In the genomic region with DNA sequence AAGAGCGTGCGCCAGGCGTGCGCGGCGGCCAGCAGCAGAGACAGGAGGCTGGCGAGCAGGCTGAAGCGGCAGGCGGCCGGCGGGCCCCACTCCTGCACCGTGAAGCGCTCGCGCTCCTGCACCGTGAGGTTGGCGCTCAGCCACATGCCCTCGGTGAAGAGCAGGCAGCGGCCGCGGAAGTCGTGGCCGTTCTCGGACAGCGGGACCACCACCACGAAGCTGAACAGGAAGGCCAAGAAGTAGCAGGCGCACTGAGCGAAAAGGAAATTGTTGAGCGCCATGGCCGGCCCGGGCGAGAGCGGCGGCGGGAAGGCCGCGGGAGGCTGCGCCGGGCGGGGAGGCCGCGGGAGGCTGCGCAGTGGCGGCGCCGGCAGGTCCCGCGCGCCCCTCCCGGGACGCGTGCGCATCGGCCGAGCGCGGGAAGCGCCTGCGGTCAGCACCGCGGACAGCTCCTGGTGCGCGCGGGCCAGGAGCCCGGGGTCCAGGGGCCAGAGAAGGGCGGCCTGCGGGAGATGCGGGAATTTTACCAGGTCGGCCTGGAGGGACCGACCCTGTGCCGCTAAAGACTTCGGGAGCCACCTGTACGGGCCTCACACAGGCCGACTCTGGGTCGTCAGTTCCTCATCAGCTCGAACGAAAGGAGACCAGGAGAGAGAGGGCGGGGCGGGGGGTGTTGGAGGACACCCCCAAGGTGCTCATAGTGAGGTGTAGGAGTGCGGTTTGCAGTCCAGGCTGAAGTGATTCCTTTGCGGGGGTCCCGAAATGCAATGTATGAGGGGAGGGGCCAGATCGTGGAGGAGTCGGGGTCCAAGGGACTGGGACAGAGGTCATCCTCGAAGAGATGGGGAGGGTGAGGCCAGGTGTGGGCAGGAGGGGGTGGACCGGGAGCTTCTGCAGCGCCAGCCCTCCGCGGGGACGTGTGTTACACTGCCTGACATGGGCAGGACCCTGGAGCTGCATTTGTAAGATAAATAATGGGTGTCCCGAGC, we compare ENCODE assay signal across 1 cellular context.
TF ChIP-seq lines count a peak whose summit lies in the region.

A gene (minus strand): TSS at position 312 of the 989 bp plus-strand sequence. CDS start 31 bp downstream, at position 281.

TF ChIP-seq in HepG2, 621 proteins besides CTCF, POLR2A, EP300 and RAD21 (continued from another document and continues in another):
- TF ChIP-seq SIX4 (CRISPR knock-in tag; IDR thresholded peaks at IDR 0.05), result peak; percentile 37; the same call in 1 of the 2 replicates
- no peak for TF ChIP-seq POLR2AphosphoS2 (IDR thresholded peaks at IDR 0.05; ENCODE audit: low read depth, low read length)
- TF ChIP-seq, protein P1, sequence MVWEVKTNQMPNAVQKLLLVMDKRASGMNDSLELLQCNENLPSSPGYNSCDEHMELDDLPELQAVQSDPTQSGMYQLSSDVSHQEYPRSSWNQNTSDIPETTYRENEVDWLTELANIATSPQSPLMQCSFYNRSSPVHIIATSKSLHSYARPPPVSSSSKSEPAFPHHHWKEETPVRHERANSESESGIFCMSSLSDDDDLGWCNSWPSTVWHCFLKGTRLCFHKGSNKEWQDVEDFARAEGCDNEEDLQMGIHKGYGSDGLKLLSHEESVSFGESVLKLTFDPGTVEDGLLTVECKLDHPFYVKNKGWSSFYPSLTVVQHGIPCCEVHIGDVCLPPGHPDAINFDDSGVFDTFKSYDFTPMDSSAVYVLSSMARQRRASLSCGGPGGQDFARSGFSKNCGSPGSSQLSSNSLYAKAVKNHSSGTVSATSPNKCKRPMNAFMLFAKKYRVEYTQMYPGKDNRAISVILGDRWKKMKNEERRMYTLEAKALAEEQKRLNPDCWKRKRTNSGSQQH (CRISPR knock-in tag; IDR thresholded peaks at IDR 0.05; ENCODE audit: low read depth), result 0 out of 2 replicates have a peak, but pooled peaks have one; percentile 65
- TF ChIP-seq KLF16 (CRISPR knock-in tag; IDR thresholded peaks at IDR 0.05), result no peak
- no peak for TF ChIP-seq ZNF850 (CRISPR knock-in tag; conservative IDR thresholded peaks at IDR 0.05)
- no peak for TF ChIP-seq NFE2 (CRISPR knock-in tag; IDR thresholded peaks at IDR 0.05)
- no peak for TF ChIP-seq ZNF317 (CRISPR knock-in tag; IDR thresholded peaks at IDR 0.05)
- TF ChIP-seq, protein P2, sequence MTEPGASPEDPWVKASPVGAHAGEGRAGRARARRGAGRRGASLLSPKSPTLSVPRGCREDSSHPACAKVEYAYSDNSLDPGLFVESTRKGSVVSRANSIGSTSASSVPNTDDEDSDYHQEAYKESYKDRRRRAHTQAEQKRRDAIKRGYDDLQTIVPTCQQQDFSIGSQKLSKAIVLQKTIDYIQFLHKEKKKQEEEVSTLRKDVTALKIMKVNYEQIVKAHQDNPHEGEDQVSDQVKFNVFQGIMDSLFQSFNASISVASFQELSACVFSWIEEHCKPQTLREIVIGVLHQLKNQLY (CRISPR knock-in tag; IDR thresholded peaks at IDR 0.05), result no peak
- TF ChIP-seq PHF21A (CRISPR knock-in tag; IDR thresholded peaks at IDR 0.05), result no peak
- TF ChIP-seq, protein P3, sequence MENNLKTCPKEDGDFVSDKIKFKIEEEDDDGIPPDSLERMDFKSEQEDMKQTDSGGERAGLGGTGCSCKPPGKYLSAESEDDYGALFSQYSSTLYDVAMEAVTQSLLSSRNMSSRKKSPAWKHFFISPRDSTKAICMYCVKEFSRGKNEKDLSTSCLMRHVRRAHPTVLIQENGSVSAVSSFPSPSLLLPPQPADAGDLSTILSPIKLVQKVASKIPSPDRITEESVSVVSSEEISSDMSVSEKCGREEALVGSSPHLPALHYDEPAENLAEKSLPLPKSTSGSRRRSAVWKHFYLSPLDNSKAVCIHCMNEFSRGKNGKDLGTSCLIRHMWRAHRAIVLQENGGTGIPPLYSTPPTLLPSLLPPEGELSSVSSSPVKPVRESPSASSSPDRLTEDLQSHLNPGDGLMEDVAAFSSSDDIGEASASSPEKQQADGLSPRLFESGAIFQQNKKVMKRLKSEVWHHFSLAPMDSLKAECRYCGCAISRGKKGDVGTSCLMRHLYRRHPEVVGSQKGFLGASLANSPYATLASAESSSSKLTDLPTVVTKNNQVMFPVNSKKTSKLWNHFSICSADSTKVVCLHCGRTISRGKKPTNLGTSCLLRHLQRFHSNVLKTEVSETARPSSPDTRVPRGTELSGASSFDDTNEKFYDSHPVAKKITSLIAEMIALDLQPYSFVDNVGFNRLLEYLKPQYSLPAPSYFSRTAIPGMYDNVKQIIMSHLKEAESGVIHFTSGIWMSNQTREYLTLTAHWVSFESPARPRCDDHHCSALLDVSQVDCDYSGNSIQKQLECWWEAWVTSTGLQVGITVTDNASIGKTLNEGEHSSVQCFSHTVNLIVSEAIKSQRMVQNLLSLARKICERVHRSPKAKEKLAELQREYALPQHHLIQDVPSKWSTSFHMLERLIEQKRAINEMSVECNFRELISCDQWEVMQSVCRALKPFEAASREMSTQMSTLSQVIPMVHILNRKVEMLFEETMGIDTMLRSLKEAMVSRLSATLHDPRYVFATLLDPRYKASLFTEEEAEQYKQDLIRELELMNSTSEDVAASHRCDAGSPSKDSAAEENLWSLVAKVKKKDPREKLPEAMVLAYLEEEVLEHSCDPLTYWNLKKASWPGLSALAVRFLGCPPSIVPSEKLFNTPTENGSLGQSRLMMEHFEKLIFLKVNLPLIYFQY (CRISPR knock-in tag; IDR thresholded peaks at IDR 0.05; ENCODE audit: borderline replicate concordance), result 0 out of 2 replicates have a peak, but pooled peaks have one; percentile 27
- peak; percentile 94 for TF ChIP-seq MIER2 (CRISPR knock-in tag; IDR thresholded peaks at IDR 0.05)
- TF ChIP-seq, protein P4, sequence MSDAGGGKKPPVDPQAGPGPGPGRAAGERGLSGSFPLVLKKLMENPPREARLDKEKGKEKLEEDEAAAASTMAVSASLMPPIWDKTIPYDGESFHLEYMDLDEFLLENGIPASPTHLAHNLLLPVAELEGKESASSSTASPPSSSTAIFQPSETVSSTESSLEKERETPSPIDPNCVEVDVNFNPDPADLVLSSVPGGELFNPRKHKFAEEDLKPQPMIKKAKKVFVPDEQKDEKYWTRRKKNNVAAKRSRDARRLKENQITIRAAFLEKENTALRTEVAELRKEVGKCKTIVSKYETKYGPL (CRISPR knock-in tag; IDR thresholded peaks at IDR 0.05), result peak; percentile 36; the same call in 1 of the 2 replicates
- no peak for TF ChIP-seq CBX2 (IDR thresholded peaks at IDR 0.05; ENCODE audit: low read depth, low read length)
- TF ChIP-seq CBX2 (CRISPR knock-in tag; IDR thresholded peaks at IDR 0.05; ENCODE audit: low read depth), result no peak
- no peak for TF ChIP-seq KLF11 (CRISPR knock-in tag; IDR thresholded peaks at IDR 0.05)
- TF ChIP-seq SMARCE1 (IDR thresholded peaks at IDR 0.05; ENCODE audit: borderline replicate concordance), result no peak
- no peak for TF ChIP-seq MEIS1 (CRISPR knock-in tag; IDR thresholded peaks at IDR 0.05; ENCODE audit: borderline replicate concordance)
- peak; percentile 35 for TF ChIP-seq ZNF781 (CRISPR knock-in tag; IDR thresholded peaks at IDR 0.05; ENCODE audit: borderline replicate concordance, not compliant biosample characterization)
- TF ChIP-seq, protein P5, sequence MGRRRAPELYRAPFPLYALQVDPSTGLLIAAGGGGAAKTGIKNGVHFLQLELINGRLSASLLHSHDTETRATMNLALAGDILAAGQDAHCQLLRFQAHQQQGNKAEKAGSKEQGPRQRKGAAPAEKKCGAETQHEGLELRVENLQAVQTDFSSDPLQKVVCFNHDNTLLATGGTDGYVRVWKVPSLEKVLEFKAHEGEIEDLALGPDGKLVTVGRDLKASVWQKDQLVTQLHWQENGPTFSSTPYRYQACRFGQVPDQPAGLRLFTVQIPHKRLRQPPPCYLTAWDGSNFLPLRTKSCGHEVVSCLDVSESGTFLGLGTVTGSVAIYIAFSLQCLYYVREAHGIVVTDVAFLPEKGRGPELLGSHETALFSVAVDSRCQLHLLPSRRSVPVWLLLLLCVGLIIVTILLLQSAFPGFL (CRISPR knock-in tag; IDR thresholded peaks at IDR 0.05), result no peak
- 0 out of 2 replicates have a peak, but pooled peaks have one; percentile 39 for TF ChIP-seq ZNF768 (CRISPR knock-in tag; IDR thresholded peaks at IDR 0.05)
- no peak for TF ChIP-seq ZNF33A (CRISPR knock-in tag; IDR thresholded peaks at IDR 0.05; ENCODE audit: borderline replicate concordance)
- TF ChIP-seq, protein P6, sequence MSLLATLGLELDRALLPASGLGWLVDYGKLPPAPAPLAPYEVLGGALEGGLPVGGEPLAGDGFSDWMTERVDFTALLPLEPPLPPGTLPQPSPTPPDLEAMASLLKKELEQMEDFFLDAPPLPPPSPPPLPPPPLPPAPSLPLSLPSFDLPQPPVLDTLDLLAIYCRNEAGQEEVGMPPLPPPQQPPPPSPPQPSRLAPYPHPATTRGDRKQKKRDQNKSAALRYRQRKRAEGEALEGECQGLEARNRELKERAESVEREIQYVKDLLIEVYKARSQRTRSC (CRISPR knock-in tag; IDR thresholded peaks at IDR 0.05; ENCODE audit: low read depth), result no peak
- peak; percentile 27; the same call in 1 of the 2 replicates for TF ChIP-seq SPEN (CRISPR knock-in tag; IDR thresholded peaks at IDR 0.05; ENCODE audit: low read depth)
- TF ChIP-seq ZFYVE20 (CRISPR knock-in tag; IDR thresholded peaks at IDR 0.05; ENCODE audit: borderline replicate concordance, low read depth), result no peak
- TF ChIP-seq TEAD2 (CRISPR knock-in tag; IDR thresholded peaks at IDR 0.05), result no peak
- TF ChIP-seq, protein P7, sequence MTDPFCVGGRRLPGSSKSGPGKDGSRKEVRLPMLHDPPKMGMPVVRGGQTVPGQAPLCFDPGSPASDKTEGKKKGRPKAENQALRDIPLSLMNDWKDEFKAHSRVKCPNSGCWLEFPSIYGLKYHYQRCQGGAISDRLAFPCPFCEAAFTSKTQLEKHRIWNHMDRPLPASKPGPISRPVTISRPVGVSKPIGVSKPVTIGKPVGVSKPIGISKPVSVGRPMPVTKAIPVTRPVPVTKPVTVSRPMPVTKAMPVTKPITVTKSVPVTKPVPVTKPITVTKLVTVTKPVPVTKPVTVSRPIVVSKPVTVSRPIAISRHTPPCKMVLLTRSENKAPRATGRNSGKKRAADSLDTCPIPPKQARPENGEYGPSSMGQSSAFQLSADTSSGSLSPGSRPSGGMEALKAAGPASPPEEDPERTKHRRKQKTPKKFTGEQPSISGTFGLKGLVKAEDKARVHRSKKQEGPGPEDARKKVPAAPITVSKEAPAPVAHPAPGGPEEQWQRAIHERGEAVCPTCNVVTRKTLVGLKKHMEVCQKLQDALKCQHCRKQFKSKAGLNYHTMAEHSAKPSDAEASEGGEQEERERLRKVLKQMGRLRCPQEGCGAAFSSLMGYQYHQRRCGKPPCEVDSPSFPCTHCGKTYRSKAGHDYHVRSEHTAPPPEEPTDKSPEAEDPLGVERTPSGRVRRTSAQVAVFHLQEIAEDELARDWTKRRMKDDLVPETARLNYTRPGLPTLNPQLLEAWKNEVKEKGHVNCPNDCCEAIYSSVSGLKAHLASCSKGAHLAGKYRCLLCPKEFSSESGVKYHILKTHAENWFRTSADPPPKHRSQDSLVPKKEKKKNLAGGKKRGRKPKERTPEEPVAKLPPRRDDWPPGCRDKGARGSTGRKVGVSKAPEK (CRISPR knock-in tag; IDR thresholded peaks at IDR 0.05; ENCODE audit: borderline replicate concordance), result no peak
- TF ChIP-seq, protein P8, sequence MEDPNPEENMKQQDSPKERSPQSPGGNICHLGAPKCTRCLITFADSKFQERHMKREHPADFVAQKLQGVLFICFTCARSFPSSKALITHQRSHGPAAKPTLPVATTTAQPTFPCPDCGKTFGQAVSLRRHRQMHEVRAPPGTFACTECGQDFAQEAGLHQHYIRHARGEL (CRISPR knock-in tag; IDR thresholded peaks at IDR 0.05), result no peak
- TF ChIP-seq ZFP36 (IDR thresholded peaks at IDR 0.05; ENCODE audit: borderline replicate concordance, low read depth, low read length, partially characterized antibody), result no peak
- 0 out of 2 replicates have a peak, but pooled peaks have one; percentile 47 for TF ChIP-seq SMAD3 (CRISPR knock-in tag; IDR thresholded peaks at IDR 0.05)
- no peak for TF ChIP-seq ZZZ3 (CRISPR knock-in tag; IDR thresholded peaks at IDR 0.05; ENCODE audit: borderline replicate concordance)
- TF ChIP-seq ZNF331 (CRISPR knock-in tag; IDR thresholded peaks at IDR 0.05), result no peak
- TF ChIP-seq IKZF4 (CRISPR knock-in tag; IDR thresholded peaks at IDR 0.05; ENCODE audit: borderline replicate concordance, low read depth, not compliant biosample characterization), result peak; percentile 78
- TF ChIP-seq, protein P9, sequence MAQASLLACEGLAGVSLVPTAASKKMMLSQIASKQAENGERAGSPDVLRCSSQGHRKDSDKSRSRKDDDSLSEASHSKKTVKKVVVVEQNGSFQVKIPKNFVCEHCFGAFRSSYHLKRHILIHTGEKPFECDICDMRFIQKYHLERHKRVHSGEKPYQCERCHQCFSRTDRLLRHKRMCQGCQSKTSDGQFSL (CRISPR knock-in tag; IDR thresholded peaks at IDR 0.05), result no peak
- TF ChIP-seq, protein P10, sequence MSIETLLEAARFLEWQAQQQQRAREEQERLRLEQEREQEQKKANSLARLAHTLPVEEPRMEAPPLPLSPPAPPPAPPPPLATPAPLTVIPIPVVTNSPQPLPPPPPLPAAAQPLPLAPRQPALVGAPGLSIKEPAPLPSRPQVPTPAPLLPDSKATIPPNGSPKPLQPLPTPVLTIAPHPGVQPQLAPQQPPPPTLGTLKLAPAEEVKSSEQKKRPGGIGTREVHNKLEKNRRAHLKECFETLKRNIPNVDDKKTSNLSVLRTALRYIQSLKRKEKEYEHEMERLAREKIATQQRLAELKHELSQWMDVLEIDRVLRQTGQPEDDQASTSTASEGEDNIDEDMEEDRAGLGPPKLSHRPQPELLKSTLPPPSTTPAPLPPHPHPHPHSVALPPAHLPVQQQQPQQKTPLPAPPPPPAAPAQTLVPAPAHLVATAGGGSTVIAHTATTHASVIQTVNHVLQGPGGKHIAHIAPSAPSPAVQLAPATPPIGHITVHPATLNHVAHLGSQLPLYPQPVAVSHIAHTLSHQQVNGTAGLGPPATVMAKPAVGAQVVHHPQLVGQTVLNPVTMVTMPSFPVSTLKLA (IDR thresholded peaks at IDR 0.05), result no peak
- no peak for TF ChIP-seq SNRNP70 (IDR thresholded peaks at IDR 0.05; ENCODE audit: low read depth, low read length)
- TF ChIP-seq, protein P11, sequence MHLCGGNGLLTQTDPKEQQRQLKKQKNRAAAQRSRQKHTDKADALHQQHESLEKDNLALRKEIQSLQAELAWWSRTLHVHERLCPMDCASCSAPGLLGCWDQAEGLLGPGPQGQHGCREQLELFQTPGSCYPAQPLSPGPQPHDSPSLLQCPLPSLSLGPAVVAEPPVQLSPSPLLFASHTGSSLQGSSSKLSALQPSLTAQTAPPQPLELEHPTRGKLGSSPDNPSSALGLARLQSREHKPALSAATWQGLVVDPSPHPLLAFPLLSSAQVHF (CRISPR knock-in tag; IDR thresholded peaks at IDR 0.05), result no peak; the same call in 1 of the 2 replicates
- no peak for TF ChIP-seq NRL (CRISPR knock-in tag; IDR thresholded peaks at IDR 0.05; ENCODE audit: borderline replicate concordance)
- TF ChIP-seq CENPT (CRISPR knock-in tag; IDR thresholded peaks at IDR 0.05; ENCODE audit: low read depth), result no peak
- no peak for TF ChIP-seq ZNF776 (CRISPR knock-in tag; IDR thresholded peaks at IDR 0.05)
- 0 out of 2 replicates have a peak, but pooled peaks have one; percentile 67 for TF ChIP-seq ZMAT3 (CRISPR knock-in tag; conservative IDR thresholded peaks at IDR 0.05)
- no peak for TF ChIP-seq ASH2L (IDR thresholded peaks at IDR 0.05; ENCODE audit: insufficient read length, low read depth, low read length)
- TF ChIP-seq, protein P12, sequence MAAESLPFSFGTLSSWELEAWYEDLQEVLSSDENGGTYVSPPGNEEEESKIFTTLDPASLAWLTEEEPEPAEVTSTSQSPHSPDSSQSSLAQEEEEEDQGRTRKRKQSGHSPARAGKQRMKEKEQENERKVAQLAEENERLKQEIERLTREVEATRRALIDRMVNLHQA (CRISPR knock-in tag; IDR thresholded peaks at IDR 0.05), result no peak
- 0 out of 2 replicates have a peak, but pooled peaks have one; percentile 55 for TF ChIP-seq ZSCAN21 (CRISPR knock-in tag; IDR thresholded peaks at IDR 0.05; ENCODE audit: borderline replicate concordance)
- no peak for TF ChIP-seq MEF2D (CRISPR knock-in tag; IDR thresholded peaks at IDR 0.05)
- TF ChIP-seq ZNF230 (CRISPR knock-in tag; IDR thresholded peaks at IDR 0.05), result no peak
- TF ChIP-seq XBP1 (CRISPR knock-in tag; IDR thresholded peaks at IDR 0.05), result 0 out of 2 replicates have a peak, but pooled peaks have one; percentile 60
